In the genomic region with DNA sequence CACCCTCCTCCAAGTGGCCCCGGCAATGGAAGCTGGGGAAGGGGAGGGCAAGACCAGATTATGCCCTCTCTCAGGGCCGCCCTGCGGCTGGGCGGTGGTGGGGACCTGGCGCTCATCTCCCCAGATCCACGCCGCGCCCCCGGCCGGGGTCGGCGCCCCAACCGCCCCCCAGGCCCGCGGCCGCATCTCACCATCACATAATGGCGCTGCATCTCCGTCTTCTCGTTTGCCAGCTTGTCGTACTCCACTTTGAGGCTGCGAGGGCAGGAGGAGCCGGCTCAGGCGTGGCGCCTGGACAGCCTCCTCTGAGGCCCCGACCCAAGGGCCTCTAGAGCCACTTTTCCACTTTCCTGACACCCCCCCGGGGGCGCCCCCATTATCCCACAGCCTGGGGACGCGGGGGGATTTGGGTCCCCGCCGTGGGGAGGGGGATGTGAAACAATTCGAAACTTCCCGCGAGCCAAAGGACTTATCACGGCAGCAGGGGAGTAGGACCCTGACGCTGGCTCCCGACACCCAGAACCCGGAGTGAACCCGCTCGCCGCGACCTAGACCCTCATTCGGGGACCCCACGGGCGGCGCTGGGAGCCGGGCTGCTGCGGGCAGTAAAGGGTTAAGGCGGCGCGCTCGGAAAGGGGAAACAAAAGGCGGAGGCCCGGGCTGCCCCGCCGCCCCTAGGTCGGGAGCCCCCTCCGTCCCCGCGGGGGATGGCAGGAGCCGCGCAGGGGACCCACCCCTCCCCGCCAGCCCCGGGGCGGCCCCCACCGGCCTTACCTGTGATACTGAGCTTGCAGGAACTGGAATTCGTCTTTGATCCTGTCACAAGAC, we compare ENCODE assay signal across 8 cellular contexts. TPM values are rescaled to one million over a fixed set of nuclear protein-coding genes. Genes with fewer than 3 reads are reported as not detected.
A peak's percentile ranks its signal among the peaks of the same experiment; 100 is the strongest.
DNase-seq lines count a peak whose midpoint lies in the region; ATAC-seq and TF ChIP-seq lines count a peak whose summit lies in the region.

No MANE protein-coding gene starts in this region.

- peak in 1 of 2 experiments; percentile 87 for DNase-seq in Caco-2
- DNase-seq in MG63, result no peak
- peak; percentile 66 for DNase-seq in activated CD8-positive, alpha-beta memory T cell treated with anti-CD3 and anti-CD28 coated beads, Interleukin-2, amount 10 ng/mL, durations not matched to agents 7 days and 5 days
- no peak for DNase-seq in fibroblast of lung (ENCODE audit: low read depth in 2 of 2)
- no peak for DNase-seq in foreskin melanocyte

- H3K79me2 ChIP-seq in fibroblast of lung (ENCODE audit: control insufficient read depth, insufficient read depth, low read length), result peaks cover 31% of the 10 kb centered on the region

- intact Hi-C loops in Caco-2 (cut with micrococcal nuclease; ENCODE audit: unreplicated experiment), result loop anchor here (5.0 to 10.0 kb wide), 4 partner anchors 192 to 628 kb away; no protein-coding TSS in a partner anchor

- BruUV-seq in Caco-2 (replicated peaks; lab: Mats Ljungman, UMichigan), result no TSS peak

- TF ChIP-seq CTCF in Caco-2 (IDR thresholded peaks at IDR 0.05; ENCODE audit: insufficient read depth in 1 of 2, low read depth in 1 of 2, low read length in 1 of 2, severe bottlenecking in 1 of 2, unreplicated experiment in 1 of 2) (peak in 1 of 2 experiments; percentile 47), fibroblast of lung (conservative IDR thresholded peaks at IDR 0.05 in 1 of 2, IDR thresholded peaks at IDR 0.05 in 1 of 2; ENCODE audit: low read depth in 1 of 2, low read length in 2 of 2) (no peak), neutrophil (IDR thresholded peaks at IDR 0.05) (peak; percentile 22)

- H3K4me1 ChIP-seq in Caco-2 (peaks cover 44% of the 10 kb centered on the region), fibroblast of lung (ENCODE audit: control insufficient read depth, extremely low read depth, insufficient read depth, low read length) (peaks cover 16% of the 10 kb centered on the region), neutrophil (ENCODE audit: control insufficient read depth in 1 of 2, insufficient read depth in 1 of 2, low read depth in 1 of 2, low read length in 1 of 2) (peaks cover 58 to 64% of the 10 kb centered on the region in 2 experiments)

- H2AFZ ChIP-seq in fibroblast of lung (ENCODE audit: low read length), result no peak overlapping the region

- H3K4me3 ChIP-seq in Caco-2 (ENCODE audit: low read depth, low read length) (peak overlapping the region; percentile 89), MG63 (peak overlapping the region; percentile 71), fibroblast of lung (replicated peaks in 1 of 4; ENCODE audit: control extremely low read depth in 1 of 4, insufficient read depth in 1 of 4, low read depth in 3 of 4, low read length in 4 of 4) (peak overlapping the region; percentile 82 to 91 (median 86)), neutrophil (ENCODE audit: low read depth in 1 of 2, low read length in 1 of 2) (peak overlapping the region; percentile 93 to 99)

- H3K4me1 Mint-ChIP-seq in Caco-2 (ENCODE audit: low read depth, unreplicated experiment), result peaks cover 35% of the 10 kb centered on the region
- H3K4me1 Mint-ChIP-seq in activated CD8-positive, alpha-beta memory T cell treated with anti-CD3 and anti-CD28 coated beads, Interleukin-2, amount 10 ng/mL, durations not matched to agents 7 days and 5 days, result peaks cover 68% of the 10 kb centered on the region

- H3K27me3 Mint-ChIP-seq in Caco-2 (ENCODE audit: insufficient read depth, unreplicated experiment), result no peaks in the 10 kb centered on the region
- peaks cover 4% of the 10 kb centered on the region for H3K27me3 Mint-ChIP-seq in activated CD8-positive, alpha-beta memory T cell treated with anti-CD3 and anti-CD28 coated beads, Interleukin-2, amount 10 ng/mL, durations not matched to agents 7 days and 5 days

- H3K27ac ChIP-seq in fibroblast of lung (ENCODE audit: insufficient read depth, low read length), result peak overlapping the region; percentile 80
- peak overlapping the region; percentile 98 for H3K27ac ChIP-seq in neutrophil

- H3K9me3 ChIP-seq in Caco-2, result no peaks in the 10 kb centered on the region
- no peaks in the 10 kb centered on the region for H3K9me3 ChIP-seq in MG63
- H3K9me3 ChIP-seq in fibroblast of lung (ENCODE audit: control insufficient read depth, insufficient read depth, low read depth, low read length), result no peaks in the 10 kb centered on the region
- H3K9me3 ChIP-seq in neutrophil, result no peaks in the 10 kb centered on the region

- ATAC-seq in activated CD8-positive, alpha-beta memory T cell treated with anti-CD3 and anti-CD28 coated beads, Interleukin-2, amount 10 ng/mL, durations not matched to agents 7 days and 5 days, result no peak
- ATAC-seq in HG03521 (IDR thresholded peaks at IDR 0.05; ENCODE audit: unreplicated experiment), result no peak
- no peak for ATAC-seq in HG03039 (IDR thresholded peaks at IDR 0.05; ENCODE audit: unreplicated experiment)

- H3K27ac Mint-ChIP-seq in Caco-2 (ENCODE audit: unreplicated experiment), result peak overlapping the region; percentile 92
- H3K27ac Mint-ChIP-seq in activated CD8-positive, alpha-beta memory T cell treated with anti-CD3 and anti-CD28 coated beads, Interleukin-2, amount 10 ng/mL, durations not matched to agents 7 days and 5 days, result peak overlapping the region; percentile 90

- H3K27me3 ChIP-seq in Caco-2 (replicated peaks; ENCODE audit: control insufficient read depth, insufficient read depth, low read length), result no peaks in the 10 kb centered on the region
- no peaks in the 10 kb centered on the region for H3K27me3 ChIP-seq in MG63
- H3K27me3 ChIP-seq in fibroblast of lung (ENCODE audit: control insufficient read depth, insufficient read depth, low read length), result no peaks in the 10 kb centered on the region
- H3K27me3 ChIP-seq in neutrophil, result no peaks in the 10 kb centered on the region

- no peaks in the 10 kb centered on the region for H4K20me1 ChIP-seq in fibroblast of lung (ENCODE audit: control insufficient read depth, extremely low read depth, insufficient read depth, low read length)

- peak overlapping the region; percentile 98 for H3K4me3 Mint-ChIP-seq in Caco-2 (ENCODE audit: unreplicated experiment)
- H3K4me3 Mint-ChIP-seq in activated CD8-positive, alpha-beta memory T cell treated with anti-CD3 and anti-CD28 coated beads, Interleukin-2, amount 10 ng/mL, durations not matched to agents 7 days and 5 days, result peak overlapping the region; percentile 95

- peaks cover 82% of the 10 kb centered on the region for H3K36me3 Mint-ChIP-seq in Caco-2 (ENCODE audit: insufficient read depth, unreplicated experiment)
- H3K36me3 Mint-ChIP-seq in activated CD8-positive, alpha-beta memory T cell treated with anti-CD3 and anti-CD28 coated beads, Interleukin-2, amount 10 ng/mL, durations not matched to agents 7 days and 5 days, result peaks cover 29% of the 10 kb centered on the region

- peak overlapping the region; percentile 91 for H3K4me2 ChIP-seq in fibroblast of lung (ENCODE audit: extremely low read depth, insufficient read depth, low read length)

- peak overlapping the region; percentile 72 for H3K9ac ChIP-seq in fibroblast of lung (ENCODE audit: insufficient read depth, low read length)

- CTCF ChIA-PET in Caco-2 (lab: Charles Lee), result interaction anchor here (0.6 kb wide), 2 partner anchors 238 to 256 kb away, joined by 3 to 4 read pairs; no protein-coding TSS in a partner anchor
- CTCF ChIA-PET in activated CD8-positive, alpha-beta memory T cell treated with anti-CD3 and anti-CD28 coated beads, Interleukin-2, amount 10 ng/mL, durations not matched to agents 7 days and 5 days (lab: Charles Lee), result interaction anchor here (0.8 to 3.0 kb wide), 8 partner anchors 11 to 632 kb away, joined by 3 to 11 read pairs (median 4); no protein-coding TSS in a partner anchor

- H3K36me3 ChIP-seq in Caco-2 (ENCODE audit: control insufficient read depth, insufficient read depth, low read length) (no peaks in the 10 kb centered on the region), MG63 (peaks cover 54% of the 10 kb centered on the region), fibroblast of lung (ENCODE audit: control insufficient read depth, insufficient read depth, low read length) (peaks cover 2% of the 10 kb centered on the region), neutrophil (peaks cover 49% of the 10 kb centered on the region)

- POLR2A ChIA-PET in Caco-2 (lab: Charles Lee), result interaction anchor here (0.6 to 0.7 kb wide), 4 partner anchors 45 to 704 kb away, joined by 3 to 9 read pairs (median 4); no protein-coding TSS in a partner anchor

- H3K9me3 Mint-ChIP-seq in Caco-2 (ENCODE audit: unreplicated experiment), result no peaks in the 10 kb centered on the region
- no peaks in the 10 kb centered on the region for H3K9me3 Mint-ChIP-seq in activated CD8-positive, alpha-beta memory T cell treated with anti-CD3 and anti-CD28 coated beads, Interleukin-2, amount 10 ng/mL, durations not matched to agents 7 days and 5 days (ENCODE audit: low read depth)

RNA-seq across cellular contexts. Expression of a gene that starts 2.1 kb away (rescaled TPM):
- total RNA-seq in Caco-2 (2022) (96.0 and 105 TPM in 2 replicates), fibroblast of lung (16.5 and 19.3 TPM in 2 replicates)
- total RNA-seq in MG63 (2014; rRNA removed; shearing (Covaris generic); ENCODE audit: low replicate concordance), result 42.9 and 86.7 TPM in 2 replicates
- 10 to 100 TPM; 48.8 to 53.5 TPM for total RNA-seq in activated CD8-positive, alpha-beta memory T cell treated with anti-CD3 and anti-CD28 coated beads, Interleukin-2, amount 10 ng/mL, durations not matched to agents 7 days and 5 days
- 14.6 and 19.9 TPM in 2 replicates for polyA plus RNA-seq in fibroblast of lung
- polyA plus RNA-seq in fibroblast of lung (2012), result 18.7 and 19.1 TPM in 2 replicates
- polyA minus RNA-seq in fibroblast of lung (ENCODE audit: low replicate concordance), result 16.4 and 22.0 TPM in 2 replicates
